ENCODE assay signal across 1 cellular context in the genomic region with DNA sequence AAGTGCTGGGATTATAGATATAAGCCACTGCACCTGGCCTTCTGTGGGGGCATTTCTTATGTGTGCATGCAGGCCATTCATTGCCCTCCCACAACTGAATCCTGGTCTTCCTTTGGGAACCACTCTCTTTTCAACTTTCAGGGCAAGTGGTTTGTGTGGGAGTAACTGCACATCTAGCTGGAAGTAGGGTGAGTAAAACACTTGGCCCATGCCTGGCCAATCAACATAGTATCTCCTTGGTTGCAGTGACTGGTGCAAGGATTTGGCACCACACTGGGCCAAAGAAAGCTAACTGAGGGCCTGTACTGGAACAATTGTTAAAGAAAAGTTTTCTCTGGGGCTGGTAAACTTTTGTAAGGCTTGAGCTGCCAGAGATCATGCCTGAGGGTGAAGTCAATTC.
TF ChIP-seq lines count a peak whose summit lies in the region.

No MANE protein-coding gene starts in this region.

TF ChIP-seq in endothelial cell of umbilical vein, 7 proteins besides CTCF, POLR2A, EP300 and RAD21:
- TF ChIP-seq FOS (IDR thresholded peaks at IDR 0.05; ENCODE audit: borderline replicate concordance, insufficient read depth, low read length) (no peak), MYC (IDR thresholded peaks at IDR 0.05; ENCODE audit: low read depth, low read length) (no peak), POLR2AphosphoS5 (IDR thresholded peaks at IDR 0.05; ENCODE audit: insufficient read depth, low read depth, low read length) (no peak), GATA2 (IDR thresholded peaks at IDR 0.05; ENCODE audit: insufficient read depth, insufficient read length, low read depth, low read length) (no peak), JUN (IDR thresholded peaks at IDR 0.05; ENCODE audit: borderline replicate concordance, insufficient read depth, insufficient read length, low read depth) (no peak), EZH2 (IDR thresholded peaks at IDR 0.05; ENCODE audit: borderline replicate concordance, low read depth, low read length, severe bottlenecking) (no peak)
- TF ChIP-seq, protein P1, sequence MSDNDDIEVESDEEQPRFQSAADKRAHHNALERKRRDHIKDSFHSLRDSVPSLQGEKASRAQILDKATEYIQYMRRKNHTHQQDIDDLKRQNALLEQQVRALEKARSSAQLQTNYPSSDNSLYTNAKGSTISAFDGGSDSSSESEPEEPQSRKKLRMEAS (IDR thresholded peaks at IDR 0.05; ENCODE audit: insufficient read depth, insufficient read length): no peak
